In genomic region chr6:83221886-83222479, GRCh38 we compare ENCODE assay signal across 8 cellular contexts. TPM values are rescaled to one million over a fixed set of nuclear protein-coding genes. Genes with fewer than 3 reads are reported as not detected.
DNase-seq lines count a peak whose midpoint lies in the region; ATAC-seq and TF ChIP-seq lines count a peak whose summit lies in the region.

No MANE protein-coding gene starts in this region.

- no peak overlapping the region for H3K9ac ChIP-seq in SK-N-MC (ENCODE audit: insufficient read length)

- intact Hi-C loops in tibial artery (cut with DNase I; ENCODE audit: low total_unique reads) = loop anchor here (5.0 kb wide), 1 partner anchor 290 kb away; the partner anchor contains the start of gene PRSS35
- intact Hi-C loops in lower leg skin (cut with DNase I; ENCODE audit: low total_unique reads) = loop anchor here (10.0 kb wide), 1 partner anchor 283 kb away; no protein-coding TSS in a partner anchor

- ATAC-seq in HG03196 (IDR thresholded peaks at IDR 0.05; ENCODE audit: unreplicated experiment) = no peak

- no peak overlapping the region for H3K4me3 ChIP-seq in SK-N-MC
- no peak overlapping the region for H3K4me3 ChIP-seq in tibial artery
- H3K4me3 ChIP-seq in lower leg skin (ENCODE audit: low read depth, poor library complexity, severe bottlenecking) = no peak overlapping the region

- TF ChIP-seq CTCF in LNCAP (IDR thresholded peaks at IDR 0.05) (peak; percentile 54), tibial artery (IDR thresholded peaks at IDR 0.05) (peak; percentile 45 to 58), lower leg skin (IDR thresholded peaks at IDR 0.05) (no peak)

- H3K36me3 ChIP-seq in SK-N-MC (ENCODE audit: insufficient read depth, low read length) (no peaks in the 10 kb centered on the region), tibial artery (no peaks in the 10 kb centered on the region)

- H3K4me1 ChIP-seq in tibial artery = peaks cover 0 to 17% (median 1%) of the 10 kb centered on the region in 4 donors

- no peaks in the 10 kb centered on the region for H3K27me3 ChIP-seq in tibial artery

- H3K27ac ChIP-seq in SK-N-MC (no peak overlapping the region), tibial artery (no peak overlapping the region)

- TF ChIP-seq POLR2A in lower leg skin (IDR thresholded peaks at IDR 0.05) = no peak

- DNase-seq in SKM-1 treated with dmso at 0.1 percent for 144 hours (lab: John Stamatoyannopoulos, UW; ENCODE audit: unreplicated experiment) = peak; percentile 22
- no peak for DNase-seq in SKM-1 (lab: John Stamatoyannopoulos, UW; ENCODE audit: unreplicated experiment)
- peak; percentile 66 for DNase-seq in SK-N-MC (ENCODE audit: low read depth, low spot score)
- DNase-seq in globus pallidus (ENCODE audit: low spot score) = peak; percentile 41
- DNase-seq in tibial artery = no peak
- no peak for DNase-seq in lower leg skin (ENCODE audit: low spot score in 2 of 2)

- WGBS in lower leg skin, 2 donors = 41 to 57% methylated on average over 3 of the region's 3 CpGs

- H3K9me3 ChIP-seq in SK-N-MC (ENCODE audit: low read depth, low read length) = no peaks in the 10 kb centered on the region
- H3K9me3 ChIP-seq in tibial artery = no peaks in the 10 kb centered on the region

RNA-seq across cellular contexts. Expression of gene RWDD2A, which starts 28.8 kb away (rescaled TPM):
- total RNA-seq in lower leg skin = 1 to 10 TPM; 1.1 to 2.2 (median 1.7) TPM

RNA-seq across cellular contexts. Expression of gene PGM3, which starts 28.9 kb away (rescaled TPM):
- total RNA-seq in lower leg skin = 10 to 100 TPM in 3 of 4 donors, 1 to 10 TPM in 1; 8.9 to 13.5 (median 11.4) TPM

Comparison
In these comparisons a context has a peak if more than half of its experiments do, and no peak if none do; other contexts are left out.
1. DNase-seq: peak in SKM-1 treated with dmso at 0.1 percent for 144 hours (single experiment), SK-N-MC (single experiment) and globus pallidus (single experiment); none in SKM-1 (single experiment), tibial artery (0 of 2) and lower leg skin (0 of 2).
2. CTCF ChIP-seq: peak in LNCAP (single experiment) and tibial artery (2 of 2); none in lower leg skin (0 of 3).